In the genomic region with DNA sequence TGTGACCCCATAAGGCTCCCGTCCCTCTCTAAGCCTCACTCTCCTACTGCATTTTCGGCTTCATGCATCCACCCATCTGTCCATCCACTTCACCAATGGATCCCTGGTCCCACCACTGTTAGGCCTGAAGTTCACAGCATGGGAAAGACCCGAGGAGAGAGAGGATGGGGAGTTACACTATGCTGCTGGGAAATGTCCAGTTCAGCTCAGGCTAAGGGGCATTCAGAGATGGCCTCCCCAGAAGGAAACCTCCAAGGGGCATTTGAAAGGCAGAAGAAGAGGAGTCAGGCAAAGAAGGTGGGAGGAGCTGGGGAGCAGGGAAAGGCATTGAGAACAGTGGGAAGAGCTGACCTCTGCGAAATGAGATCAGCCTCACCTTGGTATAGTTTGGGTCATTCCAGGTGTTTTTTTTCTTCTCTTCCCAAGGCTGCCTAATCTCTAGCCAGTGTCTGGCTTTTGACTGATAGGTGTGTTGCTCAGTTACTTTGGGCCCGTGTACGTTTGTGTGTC, we compare ENCODE assay signal across 22 cellular contexts. TPM values are rescaled to one million over a fixed set of nuclear protein-coding genes. Genes with fewer than 3 reads are reported as not detected.
A peak's percentile ranks its signal among the peaks of the same experiment; 100 is the strongest.
DNase-seq lines count a peak whose midpoint lies in the region; ATAC-seq, FAIRE-seq and TF ChIP-seq lines count a peak whose summit lies in the region.
"Had no signal": no experiment of that assay in that cellular context is flagged by ENCODE, and none has a peak within 500 bp of the region (broad histone marks: within the 10 kb centered on the region; RNA-seq: fewer than 3 reads in every experiment).

No MANE protein-coding gene starts in this region.

- POLR2A ChIA-PET in K562 (lab: Yijun Ruan, JAX): interaction anchor here (0.6 to 2.7 kb wide), 9 partner anchors 10 to 745 kb away, joined by 3 to 12 read pairs (median 4); no protein-coding TSS in a partner anchor

- H3K4me3 Mint-ChIP-seq in GM23338: no peak overlapping the region
- H3K4me3 Mint-ChIP-seq: HFFc6 had no signal

- H2AFZ ChIP-seq in GM23338 (no peak overlapping the region), K562 (ENCODE audit: low read depth, low read length) (no peak overlapping the region; the same call in 1 of the 2 replicates)

- H3K9ac ChIP-seq in BLaER1 (no peak overlapping the region), K562 (ENCODE audit: insufficient read depth in 1 of 2, low read depth in 2 of 2, low read length in 2 of 2) (no peak overlapping the region)

- BruUV-seq in K562 (replicated peaks; lab: Mats Ljungman, UMichigan): TSS peak; percentile 100

- H3K9me1 ChIP-seq in K562 (ENCODE audit: control insufficient read depth, insufficient read depth, low read length): no peaks in the 10 kb centered on the region

- H3K27ac ChIP-seq in BLaER1 (0 out of 2 replicates have a peak overlapping the region, but pooled peaks have one; percentile 13), GM23338 (ENCODE audit: low read depth) (no peak overlapping the region), K562 (ENCODE audit: extremely low read depth, low read depth, low read length) (peak overlapping the region; percentile 2; the same call in 1 of the 3 replicates), neutrophil (peak overlapping the region; percentile 96), uterus (no peak overlapping the region)
- H3K27ac ChIP-seq: SJCRH30 had no signal

- H3K4me1 Mint-ChIP-seq in GM23338: peaks cover 16% of the 10 kb centered on the region

- WGBS in K562 (ENCODE audit: insufficient coverage, low coverage, missing lambda C conversion rate): 39% methylated on average over 6 of the region's 6 CpGs

- no peaks in the 10 kb centered on the region for H3K9me2 ChIP-seq in GM23338 (ENCODE audit: insufficient read depth)

- H3K4me2 ChIP-seq in BLaER1 (no peak overlapping the region), GM23338 (no peak overlapping the region), K562 (ENCODE audit: insufficient read depth, low read length) (no peak overlapping the region)

- H4K20me1 ChIP-seq in BLaER1 (no peaks in the 10 kb centered on the region), GM23338 (replicated peaks; ENCODE audit: insufficient read depth) (no peaks in the 10 kb centered on the region), K562 (replicated peaks; ENCODE audit: control insufficient read depth, insufficient read depth, low read length) (no peaks in the 10 kb centered on the region)

- peaks cover 5% of the 10 kb centered on the region for H3K27me3 Mint-ChIP-seq in GM23338 (ENCODE audit: insufficient read depth, low read depth, poor library complexity)

- H3K36me3 ChIP-seq in BLaER1 (no peaks in the 10 kb centered on the region), GM23338 (ENCODE audit: insufficient read depth) (no peaks in the 10 kb centered on the region), K562 (ENCODE audit: control insufficient read depth, insufficient read depth, low read length) (no peaks in the 10 kb centered on the region), neutrophil (peaks cover 99% of the 10 kb centered on the region), uterus (no peaks in the 10 kb centered on the region)
- H3K36me3 ChIP-seq: SJCRH30 had no signal

- no peaks in the 10 kb centered on the region for H3K36me3 Mint-ChIP-seq in GM23338 (ENCODE audit: low read depth)

- 0 out of 4 replicates have a peak, but pooled peaks of 1 of the 2 experiments have one; percentile 6 for TF ChIP-seq RAD21 in K562 (CRISPR knock-in tag; conservative IDR thresholded peaks at IDR 0.05 in 1 of 2, IDR thresholded peaks at IDR 0.05 in 1 of 2)

- H3K9me3 ChIP-seq in BLaER1 (no peaks in the 10 kb centered on the region), K562 (replicated peaks; ENCODE audit: control insufficient read depth, insufficient read depth, low read depth, low read length) (no peaks in the 10 kb centered on the region), neutrophil (no peaks in the 10 kb centered on the region), uterus (no peaks in the 10 kb centered on the region)
- H3K9me3 ChIP-seq: SJCRH30 had no signal

- H3K27me3 ChIP-seq in BLaER1 (no peaks in the 10 kb centered on the region), GM23338 (ENCODE audit: insufficient read depth) (no peaks in the 10 kb centered on the region), K562 (ENCODE audit: control insufficient read depth in 2 of 2, insufficient read depth in 2 of 2, low read length in 2 of 2) (no peaks in the 10 kb centered on the region), neutrophil (no peaks in the 10 kb centered on the region), uterus (no peaks in the 10 kb centered on the region)

- H3K27ac Mint-ChIP-seq in GM23338: peak overlapping the region; percentile 25; the same call in 1 of the 2 replicates
- H3K27ac Mint-ChIP-seq: HFFc6 had no signal

- TF ChIP-seq EP300 in K562 (IDR thresholded peaks at IDR 0.05; ENCODE audit: low read length): 0 out of 2 replicates have a peak, but pooled peaks have one; percentile 15

- peak; percentile 78 for FAIRE-seq in K562 (lab: Jason Lieb, UNC)
- FAIRE-seq: RCC 7860 had no signal

- H3K4me3 ChIP-seq in BLaER1 (no peak overlapping the region), GM23338 (no peak overlapping the region), K562 (no peak overlapping the region), neutrophil (ENCODE audit: low read depth in 1 of 2, low read length in 1 of 2) (no peak overlapping the region), uterus (no peak overlapping the region)
- H3K4me3 ChIP-seq: SJCRH30 had no signal

- H3K79me2 ChIP-seq in GM23338 (replicated peaks; ENCODE audit: insufficient read depth) (no peaks in the 10 kb centered on the region), K562 (ENCODE audit: control insufficient read depth, insufficient read depth, low read length) (no peaks in the 10 kb centered on the region)

- ATAC-seq in GM23338: no peak; the same call in 2 of the 3 replicates
- ATAC-seq in K562: peak; percentile 77

- DNase-seq in GM23338 (ENCODE audit: low spot score): no peak
- DNase-seq in K562 (ENCODE audit: extremely low read depth in 1 of 4, low spot score in 3 of 4): peak in 2 of 4 experiments; percentile 37 to 57
- DNase-seq in uterus: no peak
- no peak for DNase-seq in HuH-7.5 (ENCODE audit: low spot score)
- DNase-seq in NK-92 (lab: John Stamatoyannopoulos, UW; ENCODE audit: unreplicated experiment): no peak
- DNase-seq: ACHN, C1 segment of cervical spinal cord, EL, GF-D8, H7, HFFc6, KBM-7, NCI-H1105, NCI-H146, NCI-H2029, NCI-H226, NCI-H510A treated with DMSO at 0.1 percent for 48 hours, NCI-H748 treated with DMSO at 0.1 percent for 48 hours, SJCRH30 had no signal

- in situ Hi-C loops in K562 (cut with MboI): no loop called here

- CTCF ChIA-PET in K562 (lab: Yijun Ruan, JAX; ENCODE audit: low intra/inter-chr PET ratio): no interaction called here

- TF ChIP-seq POLR2A in K562 (conservative IDR thresholded peaks at IDR 0.05): peak; percentile 96
- TF ChIP-seq POLR2A in uterus (IDR thresholded peaks at IDR 0.05): no peak

- H3K9me3 Mint-ChIP-seq in GM23338: no peaks in the 10 kb centered on the region
- H3K9me3 Mint-ChIP-seq: HFFc6 had no signal

- no peak for TF ChIP-seq CTCF in GM23338 (conservative IDR thresholded peaks at IDR 0.05; ENCODE audit: low read depth in 2 of 2)
- TF ChIP-seq CTCF in K562 (IDR thresholded peaks at IDR 0.05 in 2 of 3, conservative IDR thresholded peaks at IDR 0.05 in 1 of 3; ENCODE audit: insufficient read depth in 2 of 3, low read depth in 1 of 3, low read length in 3 of 3): no peak
- TF ChIP-seq CTCF in neutrophil (IDR thresholded peaks at IDR 0.05): no peak
- no peak for TF ChIP-seq CTCF in uterus (IDR thresholded peaks at IDR 0.05)

- no peaks in the 10 kb centered on the region for H3F3A ChIP-seq in GM23338 (replicated peaks; ENCODE audit: low read depth)

- peaks cover 63% of the 10 kb centered on the region for H3K4me1 ChIP-seq in BLaER1
- H3K4me1 ChIP-seq in GM23338 (ENCODE audit: insufficient read depth): no peaks in the 10 kb centered on the region
- peaks cover 19 to 33% of the 10 kb centered on the region in 2 experiments; a peak in 4 of 5 replicates for H3K4me1 ChIP-seq in K562 (replicated peaks in 1 of 2; ENCODE audit: control insufficient read depth in 2 of 2, insufficient read depth in 2 of 2, low read length in 2 of 2)
- H3K4me1 ChIP-seq in neutrophil (ENCODE audit: control insufficient read depth in 1 of 2, insufficient read depth in 1 of 2, low read depth in 1 of 2, low read length in 1 of 2): peaks cover 57 to 64% of the 10 kb centered on the region in 2 experiments
- no peaks in the 10 kb centered on the region for H3K4me1 ChIP-seq in uterus
- H3K4me1 ChIP-seq: SJCRH30 had no signal

- intact Hi-C loops in K562 (cut with micrococcal nuclease) (no loop called here), uterus (cut with DNase I; ENCODE audit: low total_unique reads) (no loop called here)

RNA-seq across cellular contexts. Expression of a gene that starts 11.7 kb away (rescaled TPM):
- not detected in 2 replicates for total RNA-seq in GM23338 (2014; rRNA removed; shearing (Covaris generic))
- polyA plus RNA-seq in GM23338 (2016; fragmentation: Nextera tagmentation; extraction: Ambion mirVana): not detected in 2 replicates
- 0.90 and 1.9 TPM in 2 replicates for total RNA-seq in K562 (2011; cell fraction: chromatin; rRNA removed; ENCODE audit: low replicate concordance)
- not detected in 2 replicates for total RNA-seq in K562 (2011; cell fraction: nucleolus; rRNA removed)
- total RNA-seq in K562 (2011; cell fraction: nucleoplasm; rRNA removed): 0.15 TPM in 1 of 2 replicates, not detected in the other
- 0.09 TPM in 1 of 2 replicates, not detected in the other for total RNA-seq in K562 (2014; rRNA removed)
- 0.04 TPM in 1 of 2 replicates, not detected in the other for total RNA-seq in K562 (2014; rRNA removed; fragmentation: Illumina TruSeq; extraction: Trizol)
- 0.19 and 0.33 TPM in 2 replicates for total RNA-seq in K562 (2015; rRNA removed; fragmentation: Illumina TruSeq; extraction: Trizol)
- 0.22 and 0.24 TPM in 2 replicates for total RNA-seq in K562 (2021)
- polyA plus RNA-seq in K562 (2011; rRNA removed): 0.13 and 0.53 TPM in 2 replicates
- polyA plus RNA-seq in K562 (2011; cell fraction: cytosol; rRNA removed): 0.07 and 0.40 TPM in 2 replicates
- 0.65 and 1.0 TPM in 2 replicates for polyA plus RNA-seq in K562 (2011; cell fraction: nucleus; rRNA removed)
- 0.51 and 1.4 TPM in 2 replicates for polyA plus RNA-seq in K562 (2012)
- 0.12 and 0.29 TPM in 2 replicates for polyA plus RNA-seq in K562 (2014; fragmentation: Illumina TruSeq; extraction: Trizol)
- not detected for polyA plus RNA-seq in K562 (2014; fragmentation: Nextera tagmentation; extraction: Ambion mirVana)
- not detected in 2 replicates for polyA plus RNA-seq in K562 (2014; rRNA removed)
- 0.35 and 0.69 TPM in 2 replicates for polyA minus RNA-seq in K562 (2011; rRNA and poly(A)+ RNA removed)
- not detected in 2 replicates for polyA minus RNA-seq in K562 (2011; cell fraction: cytosol; rRNA and poly(A)+ RNA removed)
- 0.27 and 0.67 TPM in 2 replicates for polyA minus RNA-seq in K562 (2011; cell fraction: nucleus; rRNA and poly(A)+ RNA removed)
- 1 to 10 TPM in 1 of 4 donors, under 1 TPM in 1, not detected in 2; 0.18 to 5.4 TPM for total RNA-seq in uterus
- total RNA-seq: HFFc6, SJCRH30 had no signal

RNA-seq across cellular contexts. Expression of a gene that starts 14.8 kb away (rescaled TPM):
- not detected in 2 replicates for total RNA-seq in GM23338 (2014; rRNA removed; shearing (Covaris generic))
- polyA plus RNA-seq in GM23338 (2016; fragmentation: Nextera tagmentation; extraction: Ambion mirVana): not detected in 2 replicates
- 0.40 and 1.00 TPM in 2 replicates for total RNA-seq in K562 (2011; cell fraction: chromatin; rRNA removed; ENCODE audit: low replicate concordance)
- 0.17 and 0.66 TPM in 2 replicates for total RNA-seq in K562 (2011; cell fraction: nucleolus; rRNA removed)
- 0.29 TPM in 1 of 2 replicates, not detected in the other for total RNA-seq in K562 (2011; cell fraction: nucleoplasm; rRNA removed)
- total RNA-seq in K562 (2014; rRNA removed): not detected in 2 replicates
- total RNA-seq in K562 (2014; rRNA removed; fragmentation: Illumina TruSeq; extraction: Trizol): 0.16 TPM in 1 of 2 replicates, not detected in the other
- total RNA-seq in K562 (2015; rRNA removed; fragmentation: Illumina TruSeq; extraction: Trizol): 0.08 TPM in 1 of 2 replicates, not detected in the other
- 0.09 and 0.16 TPM in 2 replicates for total RNA-seq in K562 (2021)
- polyA plus RNA-seq in K562 (2011; rRNA removed): 0.13 and 0.18 TPM in 2 replicates
- 0.09 and 0.18 TPM in 2 replicates for polyA plus RNA-seq in K562 (2011; cell fraction: cytosol; rRNA removed)
- 0.51 and 0.59 TPM in 2 replicates for polyA plus RNA-seq in K562 (2011; cell fraction: nucleus; rRNA removed)
- 0.03 and 2.0 TPM in 2 replicates for polyA plus RNA-seq in K562 (2012)
- 0.09 and 0.10 TPM in 2 replicates for polyA plus RNA-seq in K562 (2014; fragmentation: Illumina TruSeq; extraction: Trizol)
- under 1 TPM; 0.10 to 0.30 TPM for polyA plus RNA-seq in K562 (2014; fragmentation: Nextera tagmentation; extraction: Ambion mirVana)
- polyA plus RNA-seq in K562 (2014; rRNA removed): 0.24 and 0.52 TPM in 2 replicates
- 0.21 TPM in 1 of 2 replicates, not detected in the other for polyA minus RNA-seq in K562 (2011; rRNA and poly(A)+ RNA removed)
- polyA minus RNA-seq in K562 (2011; cell fraction: cytosol; rRNA and poly(A)+ RNA removed): not detected in 2 replicates
- polyA minus RNA-seq in K562 (2011; cell fraction: nucleus; rRNA and poly(A)+ RNA removed): 0.27 TPM in 1 of 2 replicates, not detected in the other
- total RNA-seq in uterus: 1 to 10 TPM in 3 of 4 donors, not detected in 1; 1.0 to 3.2 (median 2.5) TPM
- total RNA-seq: HFFc6, SJCRH30 had no signal

RNA-seq across cellular contexts. Expression of a gene that starts 52.7 kb away (rescaled TPM):
- total RNA-seq in GM23338 (2014; rRNA removed; shearing (Covaris generic)): 65.9 and 68.6 TPM in 2 replicates
- polyA plus RNA-seq in GM23338 (2016; fragmentation: Nextera tagmentation; extraction: Ambion mirVana): 28.3 and 31.4 TPM in 2 replicates
- total RNA-seq in K562 (2011; cell fraction: chromatin; rRNA removed; ENCODE audit: low replicate concordance): 32.2 and 108 TPM in 2 replicates
- total RNA-seq in K562 (2011; cell fraction: nucleolus; rRNA removed): 85.9 and 107 TPM in 2 replicates
- 35.6 and 47.7 TPM in 2 replicates for total RNA-seq in K562 (2011; cell fraction: nucleoplasm; rRNA removed)
- total RNA-seq in K562 (2014; rRNA removed): 41.7 and 49.9 TPM in 2 replicates
- 11.0 and 12.4 TPM in 2 replicates for total RNA-seq in K562 (2014; rRNA removed; fragmentation: Illumina TruSeq; extraction: Trizol)
- total RNA-seq in K562 (2015; rRNA removed; fragmentation: Illumina TruSeq; extraction: Trizol): 16.2 and 19.2 TPM in 2 replicates
- total RNA-seq in K562 (2021): 50.2 and 52.6 TPM in 2 replicates
- polyA plus RNA-seq in K562 (2011; rRNA removed): 21.9 and 35.8 TPM in 2 replicates
- 23.3 and 42.8 TPM in 2 replicates for polyA plus RNA-seq in K562 (2011; cell fraction: cytosol; rRNA removed)
- polyA plus RNA-seq in K562 (2011; cell fraction: nucleus; rRNA removed): 157 and 196 TPM in 2 replicates
- 32.5 and 46.3 TPM in 2 replicates for polyA plus RNA-seq in K562 (2012)
- polyA plus RNA-seq in K562 (2014; fragmentation: Illumina TruSeq; extraction: Trizol): 34.2 and 55.7 TPM in 2 replicates
- 1 to 10 TPM; 1.2 to 2.6 TPM for polyA plus RNA-seq in K562 (2014; fragmentation: Nextera tagmentation; extraction: Ambion mirVana)
- 39.6 and 48.0 TPM in 2 replicates for polyA plus RNA-seq in K562 (2014; rRNA removed)
- 9.4 and 10.4 TPM in 2 replicates for polyA minus RNA-seq in K562 (2011; rRNA and poly(A)+ RNA removed)
- polyA minus RNA-seq in K562 (2011; cell fraction: cytosol; rRNA and poly(A)+ RNA removed): 17.7 and 29.2 TPM in 2 replicates
- polyA minus RNA-seq in K562 (2011; cell fraction: nucleus; rRNA and poly(A)+ RNA removed): 35.1 and 38.8 TPM in 2 replicates
- total RNA-seq in uterus: 10 to 100 TPM; 13.3 to 27.4 (median 18.1) TPM

RNA-seq across cellular contexts. Expression of a gene that starts 54.4 kb away (rescaled TPM):
- total RNA-seq in GM23338 (2014; rRNA removed; shearing (Covaris generic)): 0.12 and 0.14 TPM in 2 replicates
- 0.09 and 0.47 TPM in 2 replicates for polyA plus RNA-seq in GM23338 (2016; fragmentation: Nextera tagmentation; extraction: Ambion mirVana)
- 0.81 and 1.3 TPM in 2 replicates for total RNA-seq in K562 (2011; cell fraction: chromatin; rRNA removed; ENCODE audit: low replicate concordance)
- total RNA-seq in K562 (2011; cell fraction: nucleolus; rRNA removed): 0.79 and 1.0 TPM in 2 replicates
- 0.81 and 2.1 TPM in 2 replicates for total RNA-seq in K562 (2011; cell fraction: nucleoplasm; rRNA removed)
- total RNA-seq in K562 (2014; rRNA removed): not detected in 2 replicates
- total RNA-seq in K562 (2014; rRNA removed; fragmentation: Illumina TruSeq; extraction: Trizol): not detected in 2 replicates
- total RNA-seq in K562 (2015; rRNA removed; fragmentation: Illumina TruSeq; extraction: Trizol): not detected in 2 replicates
- 0.31 TPM in 1 of 2 replicates, not detected in the other for total RNA-seq in K562 (2021)
- 0.04 and 0.57 TPM in 2 replicates for polyA plus RNA-seq in K562 (2011; rRNA removed)
- polyA plus RNA-seq in K562 (2011; cell fraction: cytosol; rRNA removed): 0.12 and 0.15 TPM in 2 replicates
- 0.70 and 0.81 TPM in 2 replicates for polyA plus RNA-seq in K562 (2011; cell fraction: nucleus; rRNA removed)
- 0.39 and 0.44 TPM in 2 replicates for polyA plus RNA-seq in K562 (2012)
- 0.16 and 0.29 TPM in 2 replicates for polyA plus RNA-seq in K562 (2014; fragmentation: Illumina TruSeq; extraction: Trizol)
- polyA plus RNA-seq in K562 (2014; fragmentation: Nextera tagmentation; extraction: Ambion mirVana): not detected
- polyA plus RNA-seq in K562 (2014; rRNA removed): 0.34 TPM in 1 of 2 replicates, not detected in the other
- 0.18 TPM in 2 replicates for polyA minus RNA-seq in K562 (2011; rRNA and poly(A)+ RNA removed)
- not detected in 2 replicates for polyA minus RNA-seq in K562 (2011; cell fraction: cytosol; rRNA and poly(A)+ RNA removed)
- polyA minus RNA-seq in K562 (2011; cell fraction: nucleus; rRNA and poly(A)+ RNA removed): 0.33 TPM in 1 of 2 replicates, not detected in the other
- 10 to 100 TPM in 1 of 4 donors, 1 to 10 TPM in 3; 6.5 to 87.0 (median 7.8) TPM for total RNA-seq in uterus

Comparison
In these comparisons a context has a peak if more than half of its experiments do, and no peak if none do; other contexts are left out.
1. H3K27ac ChIP-seq: peak in BLaER1 (single experiment), K562 (single experiment) and neutrophil (single experiment); none in GM23338 (single experiment) and uterus (0 of 2).